In the genomic region with DNA sequence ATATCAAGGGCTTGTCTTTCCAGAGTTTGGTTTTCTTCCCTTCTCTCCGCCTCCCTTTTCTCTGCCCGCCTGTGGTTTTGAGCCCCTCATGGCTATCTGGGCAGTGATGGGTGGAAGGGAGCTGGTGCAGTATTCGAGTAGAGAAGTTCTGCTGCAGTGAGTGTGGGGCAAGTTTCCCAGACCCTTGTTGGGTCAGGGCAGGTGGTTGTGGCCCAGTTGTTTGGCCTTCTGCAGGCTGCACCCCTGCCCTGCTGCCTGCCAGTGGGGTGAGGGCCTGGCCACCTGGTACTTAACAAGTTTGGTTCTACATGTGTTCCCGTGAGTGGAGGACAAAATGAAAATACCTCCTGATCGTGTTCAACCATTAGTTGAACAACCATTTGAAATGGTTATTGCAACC, we compare ENCODE assay signal across 15 cellular contexts.
"Had no signal": no experiment of that assay in that cellular context is flagged by ENCODE, and none has a peak within 500 bp of the region (broad histone marks: within the 10 kb centered on the region; RNA-seq: fewer than 3 reads in every experiment).

No MANE protein-coding gene starts in this region.

- H3K36me3 ChIP-seq: esophagus squamous epithelium, sigmoid colon, stomach, thyroid gland, uterus had no signal

- ATAC-seq: activated CD8-positive, alpha-beta T cell treated with anti-CD3 and anti-CD28 coated beads, Interleukin-2, amount 10 ng/mL, durations not matched to agents 7 days and 5 days; activated T-helper 17 cell treated with anti-CD3 and anti-CD28 coated beads, Interleukin-2, amount 50 U/mL, for 72 hours; left lobe of liver; mucosa of descending colon had no signal

- DNase-seq: activated CD4-positive, alpha-beta T cell treated with anti-CD3 and anti-CD28 coated beads for 1 hour; activated CD8-positive, alpha-beta memory T cell treated with anti-CD3 and anti-CD28 coated beads, Interleukin-2, amount 50 U/mL, for 48 hours; activated CD8-positive, alpha-beta T cell treated with anti-CD3 and anti-CD28 coated beads, Interleukin-2, amount 10 ng/mL, durations not matched to agents 7 days and 5 days; activated naive CD4-positive, alpha-beta T cell treated with anti-CD3 and anti-CD28 coated beads, Interleukin-2, amount 10 ng/mL, durations not matched to agents 7 days and 5 days; esophagus squamous epithelium; foreskin fibroblast; mucosa of descending colon; sigmoid colon; stimulated activated CD4-positive, alpha-beta T cell treated with anti-CD3 and anti-CD28 coated beads, Interleukin-12 subunit alpha, Interleukin-12 subunit beta, amount 100 ng/mL, for 4 hours; stomach; SW 1271; thyroid gland; uterus had no signal

- H3K27me3 ChIP-seq: esophagus squamous epithelium, sigmoid colon, stomach, thyroid gland, uterus had no signal

- H3K27ac ChIP-seq: esophagus squamous epithelium, uterus had no signal

- H3K4me3 ChIP-seq: esophagus squamous epithelium, mucosa of descending colon, sigmoid colon, stomach, thyroid gland, uterus had no signal

- H3K4me1 ChIP-seq: uterus had no signal

- H3K9me3 ChIP-seq: esophagus squamous epithelium, mucosa of descending colon, sigmoid colon, stomach, thyroid gland, uterus had no signal
